In the genomic region with DNA sequence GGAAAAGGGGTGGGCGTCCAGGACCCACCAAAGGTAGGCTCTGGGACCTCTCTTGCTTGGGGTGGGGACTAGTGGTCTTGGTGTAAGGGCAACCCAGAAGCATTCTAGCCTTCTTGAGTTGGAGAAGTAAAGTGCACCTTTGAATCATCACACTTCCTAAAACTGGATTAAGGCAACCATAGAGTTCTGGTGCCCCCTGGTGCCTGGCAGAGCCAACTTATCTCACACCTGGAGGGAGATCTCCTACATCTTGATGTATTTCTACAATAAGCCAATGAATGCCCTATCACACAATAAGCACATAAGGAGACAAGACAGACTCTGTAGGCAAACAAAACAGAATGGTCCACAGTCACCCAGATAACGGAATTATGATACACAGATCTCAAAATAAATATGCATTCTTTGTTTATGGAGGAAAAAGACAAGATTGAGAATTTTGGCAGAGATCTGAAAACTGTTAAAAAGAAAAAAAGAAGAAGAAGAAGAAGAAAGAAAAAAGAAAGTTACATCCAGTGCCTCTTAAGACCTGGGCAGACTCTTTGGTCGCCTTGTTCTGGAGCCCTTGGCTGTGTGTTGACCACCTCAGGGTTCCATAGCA, we compare ENCODE assay signal across 9 cellular contexts.
DNase-seq lines count a peak whose midpoint lies in the region; ATAC-seq and TF ChIP-seq lines count a peak whose summit lies in the region.
"Had no signal": no experiment of that assay in that cellular context is flagged by ENCODE, and none has a peak within 500 bp of the region (broad histone marks: within the 10 kb centered on the region; RNA-seq: fewer than 3 reads in every experiment).

No MANE protein-coding gene starts in this region.

- H3K9me3 ChIP-seq in Loucy (ENCODE audit: insufficient read depth, low read depth, low read length) (peaks cover 9% of the 10 kb centered on the region; the same call in 1 of the 2 replicates), neural progenitor cell (ENCODE audit: low read depth) (no peaks in the 10 kb centered on the region)

- no peaks in the 10 kb centered on the region for H3K4me1 ChIP-seq in Loucy (ENCODE audit: insufficient read depth, low read length, poor library complexity, severe bottlenecking)
- no peaks in the 10 kb centered on the region for H3K4me1 ChIP-seq in neural progenitor cell
- H3K4me1 ChIP-seq: BLaER1 treated with 17β-estradiol and CSF1 and Interleukin-3, amounts not matched to agents 10 nM and 100 nM had no signal

- H4K20me1 ChIP-seq in Loucy (ENCODE audit: insufficient read depth, low read length, poor library complexity, severe bottlenecking) (no peaks in the 10 kb centered on the region), neural progenitor cell (ENCODE audit: low read depth) (no peaks in the 10 kb centered on the region)
- H4K20me1 ChIP-seq: BLaER1 treated with 17β-estradiol and CSF1 and Interleukin-3, amounts not matched to agents 10 nM and 100 nM had no signal

- no peaks in the 10 kb centered on the region for H3K27me3 ChIP-seq in Loucy (ENCODE audit: insufficient read depth, low read length, poor library complexity, severe bottlenecking)
- H3K27me3 ChIP-seq in neural progenitor cell = peaks cover 38% of the 10 kb centered on the region
- H3K27me3 ChIP-seq: BLaER1 treated with 17β-estradiol and CSF1 and Interleukin-3, amounts not matched to agents 10 nM and 100 nM had no signal

- H3K9me2 ChIP-seq in Loucy (replicated peaks; ENCODE audit: low read depth, low read length) = no peaks in the 10 kb centered on the region

- H3K4me3 Mint-ChIP-seq in neural progenitor cell = no peak overlapping the region

- H3K4me2 ChIP-seq in Loucy (ENCODE audit: low read depth, low read length, poor library complexity, severe bottlenecking) (no peak overlapping the region), neural progenitor cell (no peak overlapping the region)
- H3K4me2 ChIP-seq: BLaER1 treated with 17β-estradiol and CSF1 and Interleukin-3, amounts not matched to agents 10 nM and 100 nM had no signal

- H3K36me3 Mint-ChIP-seq in neural progenitor cell = no peaks in the 10 kb centered on the region

- H3K9ac ChIP-seq in Loucy (ENCODE audit: low read depth, low read length, poor library complexity, severe bottlenecking) (no peak overlapping the region), neural progenitor cell (no peak overlapping the region)
- H3K9ac ChIP-seq: BLaER1 treated with 17β-estradiol and CSF1 and Interleukin-3, amounts not matched to agents 10 nM and 100 nM had no signal

- DNase-seq in NCI-H187 (lab: John Stamatoyannopoulos, UW) (peak; percentile 4 to 55), NCI-H187 treated with DMSO at 0.1 percent for 48 hours (lab: John Stamatoyannopoulos, UW) (no peak), dermis blood vessel endothelial cell (peak; percentile 57), neural progenitor cell (ENCODE audit: low spot score) (peak; percentile 66)

- no peak overlapping the region for H3K27ac Mint-ChIP-seq in neural progenitor cell

- peaks cover 16% of the 10 kb centered on the region for H3K9me3 Mint-ChIP-seq in neural progenitor cell

- H3K4me3 ChIP-seq in Loucy (ENCODE audit: low read length, poor library complexity, severe bottlenecking) (no peak overlapping the region), neural progenitor cell (no peak overlapping the region)
- H3K4me3 ChIP-seq: BLaER1 treated with 17β-estradiol and CSF1 and Interleukin-3, amounts not matched to agents 10 nM and 100 nM had no signal

- H3K36me3 ChIP-seq in Loucy (ENCODE audit: insufficient read depth, low read length) = no peaks in the 10 kb centered on the region
- no peaks in the 10 kb centered on the region for H3K36me3 ChIP-seq in neural progenitor cell
- H3K36me3 ChIP-seq: BLaER1 treated with 17β-estradiol and CSF1 and Interleukin-3, amounts not matched to agents 10 nM and 100 nM had no signal

- peak; percentile 84 for TF ChIP-seq CTCF in Loucy (conservative IDR thresholded peaks at IDR 0.05; ENCODE audit: low read length)
- peak; percentile 72 for TF ChIP-seq CTCF in neural progenitor cell (IDR thresholded peaks at IDR 0.05)

- H2AFZ ChIP-seq in Loucy (ENCODE audit: low read length) (no peak overlapping the region), neural progenitor cell (replicated peaks) (no peak overlapping the region)

- no peaks in the 10 kb centered on the region for H3F3A ChIP-seq in Loucy (ENCODE audit: low read depth)
- H3F3A ChIP-seq in neural progenitor cell (ENCODE audit: low read depth) = no peaks in the 10 kb centered on the region

- peaks cover 2% of the 10 kb centered on the region for H3K27me3 Mint-ChIP-seq in neural progenitor cell (ENCODE audit: insufficient read depth, low read depth)

- H3K27ac ChIP-seq in neural progenitor cell = no peak overlapping the region
- H3K27ac ChIP-seq: BLaER1 treated with 17β-estradiol and CSF1 and Interleukin-3, amounts not matched to agents 10 nM and 100 nM had no signal

- H3K79me2 ChIP-seq in Loucy (ENCODE audit: insufficient read depth, low read length) (no peaks in the 10 kb centered on the region), neural progenitor cell (ENCODE audit: low read depth) (no peaks in the 10 kb centered on the region)

- H3K4me1 Mint-ChIP-seq in neural progenitor cell = no peaks in the 10 kb centered on the region

- ATAC-seq in SK-N-SH treated with all-trans-retinoic acid at 6 μM for 48 hours (peak; percentile 81), HG03439 (IDR thresholded peaks at IDR 0.05; ENCODE audit: unreplicated experiment) (no peak), HG03095 (IDR thresholded peaks at IDR 0.05; ENCODE audit: unreplicated experiment) (no peak)

TF ChIP-seq in SK-N-SH treated with all-trans-retinoic acid at 6 μM for 48 hours, 23 proteins besides CTCF, POLR2A, EP300 and RAD21:
- TF ChIP-seq, protein P1, sequence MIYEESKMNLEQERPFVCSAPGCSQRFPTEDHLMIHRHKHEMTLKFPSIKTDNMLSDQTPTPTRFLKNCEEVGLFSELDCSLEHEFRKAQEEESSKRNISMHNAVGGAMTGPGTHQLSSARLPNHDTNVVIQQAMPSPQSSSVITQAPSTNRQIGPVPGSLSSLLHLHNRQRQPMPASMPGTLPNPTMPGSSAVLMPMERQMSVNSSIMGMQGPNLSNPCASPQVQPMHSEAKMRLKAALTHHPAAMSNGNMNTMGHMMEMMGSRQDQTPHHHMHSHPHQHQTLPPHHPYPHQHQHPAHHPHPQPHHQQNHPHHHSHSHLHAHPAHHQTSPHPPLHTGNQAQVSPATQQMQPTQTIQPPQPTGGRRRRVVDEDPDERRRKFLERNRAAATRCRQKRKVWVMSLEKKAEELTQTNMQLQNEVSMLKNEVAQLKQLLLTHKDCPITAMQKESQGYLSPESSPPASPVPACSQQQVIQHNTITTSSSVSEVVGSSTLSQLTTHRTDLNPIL (CRISPR knock-in tag; IDR thresholded peaks at IDR 0.05; ENCODE audit: low read depth) = no peak
- TF ChIP-seq ARNTL (CRISPR knock-in tag; IDR thresholded peaks at IDR 0.05; ENCODE audit: borderline replicate concordance, low read depth) = no peak
TF ChIP-seq in SK-N-SH treated with all-trans-retinoic acid at 6 μM for 48 hours: peak in this region for 0.
